In genomic region chr16:88938933-88939813, GRCh38 we compare ENCODE assay signal across 8 cellular contexts. TPM values are rescaled to one million over a fixed set of nuclear protein-coding genes. Genes with fewer than 3 reads are reported as not detected.
DNase-seq lines count a peak whose midpoint lies in the region; ATAC-seq and TF ChIP-seq lines count a peak whose summit lies in the region.

No MANE protein-coding gene starts in this region.

- H3K27ac ChIP-seq in cingulate gyrus (ENCODE audit: low read depth, low read length) (peak overlapping the region; percentile 29), vagina (peak overlapping the region; percentile 60)

- intact Hi-C loops in vagina (cut with DNase I), result no loop called here

- H3K9me3 ChIP-seq in vagina, result no peaks in the 10 kb centered on the region

- no peak overlapping the region for H3K27ac Mint-ChIP-seq in activated T-cell treated with anti-CD3 and anti-CD28 coated beads, Interleukin-2, amount 50 U/mL, for 72 hours
- no peak overlapping the region for H3K27ac Mint-ChIP-seq in natural killer cell treated with Interleukin-12 subunit alpha and Interleukin-12 subunit beta and Interleukin-15 and Interleukin-18, amount 100 ng/mL, for 72 hours

- no peak for TF ChIP-seq POLR2A in vagina (IDR thresholded peaks at IDR 0.05)

- peaks cover 16% of the 10 kb centered on the region for H3K4me1 Mint-ChIP-seq in activated T-cell treated with anti-CD3 and anti-CD28 coated beads, Interleukin-2, amount 50 U/mL, for 72 hours (ENCODE audit: low read depth)
- peaks cover 0 to 3% of the 10 kb centered on the region in 2 donors for H3K4me1 Mint-ChIP-seq in natural killer cell treated with Interleukin-12 subunit alpha and Interleukin-12 subunit beta and Interleukin-15 and Interleukin-18, amount 100 ng/mL, for 72 hours (ENCODE audit: low read depth in 2 of 2)

- no peaks in the 10 kb centered on the region for H3K36me3 Mint-ChIP-seq in activated T-cell treated with anti-CD3 and anti-CD28 coated beads, Interleukin-2, amount 50 U/mL, for 72 hours (ENCODE audit: insufficient read depth in 2 of 2)
- H3K36me3 Mint-ChIP-seq in natural killer cell treated with Interleukin-12 subunit alpha and Interleukin-12 subunit beta and Interleukin-15 and Interleukin-18, amount 100 ng/mL, for 72 hours, result no peaks in the 10 kb centered on the region

- H3K4me3 Mint-ChIP-seq in activated T-cell treated with anti-CD3 and anti-CD28 coated beads, Interleukin-2, amount 50 U/mL, for 72 hours, result peak overlapping the region; percentile 25 to 46
- H3K4me3 Mint-ChIP-seq in natural killer cell treated with Interleukin-12 subunit alpha and Interleukin-12 subunit beta and Interleukin-15 and Interleukin-18, amount 100 ng/mL, for 72 hours, result peak overlapping the region; percentile 27

- no peaks in the 10 kb centered on the region for H3K9me3 Mint-ChIP-seq in activated T-cell treated with anti-CD3 and anti-CD28 coated beads, Interleukin-2, amount 50 U/mL, for 72 hours
- no peaks in the 10 kb centered on the region for H3K9me3 Mint-ChIP-seq in natural killer cell treated with Interleukin-12 subunit alpha and Interleukin-12 subunit beta and Interleukin-15 and Interleukin-18, amount 100 ng/mL, for 72 hours

- TF ChIP-seq CTCF in vagina (IDR thresholded peaks at IDR 0.05), result no peak

- DNase-seq in activated T-cell treated with anti-CD3 and anti-CD28 coated beads, Interleukin-2, amount 50 U/mL, for 72 hours, result no peak
- DNase-seq in activated T-cell treated with anti-CD3 and anti-CD28 coated beads, Interleukin-2, amount 50 U/mL, for 1 hour, result no peak
- no peak for DNase-seq in natural killer cell treated with Interleukin-12 subunit alpha and Interleukin-12 subunit beta and Interleukin-15 and Interleukin-18, amount 100 ng/mL, for 72 hours (ENCODE audit: low spot score)
- DNase-seq in vagina (ENCODE audit: extremely low spot score in 2 of 2) (no peak), NCI-H345 (lab: John Stamatoyannopoulos, UW) (no peak), globus pallidus (ENCODE audit: low spot score) (no peak)

- H3K4me3 ChIP-seq in vagina, result peak overlapping the region; percentile 39 to 45

- no peaks in the 10 kb centered on the region for H3K27me3 ChIP-seq in vagina

- H3K4me1 ChIP-seq in vagina, result peaks cover 55% of the 10 kb centered on the region

- ATAC-seq in activated T-cell treated with anti-CD3 and anti-CD28 coated beads, Interleukin-2, amount 50 U/mL, for 72 hours (replicated peaks in 1 of 2), result no peak
- ATAC-seq in natural killer cell treated with Interleukin-12 subunit alpha and Interleukin-12 subunit beta and Interleukin-15 and Interleukin-18, amount 100 ng/mL, for 72 hours, result no peak
- no peak for ATAC-seq in GM21360 (IDR thresholded peaks at IDR 0.05; ENCODE audit: unreplicated experiment)

- H3K27me3 Mint-ChIP-seq in activated T-cell treated with anti-CD3 and anti-CD28 coated beads, Interleukin-2, amount 50 U/mL, for 72 hours (ENCODE audit: low read depth), result peaks cover 35% of the 10 kb centered on the region
- peaks cover 0 to 12% of the 10 kb centered on the region in 2 donors for H3K27me3 Mint-ChIP-seq in natural killer cell treated with Interleukin-12 subunit alpha and Interleukin-12 subunit beta and Interleukin-15 and Interleukin-18, amount 100 ng/mL, for 72 hours

- H3K36me3 ChIP-seq in vagina, result no peaks in the 10 kb centered on the region

RNA-seq across cellular contexts. Expression of gene CBFA2T3, which starts 37.8 kb away (rescaled TPM):
- 1 to 10 TPM; 1.2 to 1.7 TPM for total RNA-seq in activated T-cell treated with anti-CD3 and anti-CD28 coated beads, Interleukin-2, amount 50 U/mL, for 72 hours
- total RNA-seq in natural killer cell treated with Interleukin-12 subunit alpha and Interleukin-12 subunit beta and Interleukin-15 and Interleukin-18, amount 100 ng/mL, for 72 hours, result 1 to 10 TPM; 2.3 to 2.9 TPM
- 2.7 TPM for total RNA-seq in vagina
